ENCODE assay signal across 19 cellular contexts in the genomic region with DNA sequence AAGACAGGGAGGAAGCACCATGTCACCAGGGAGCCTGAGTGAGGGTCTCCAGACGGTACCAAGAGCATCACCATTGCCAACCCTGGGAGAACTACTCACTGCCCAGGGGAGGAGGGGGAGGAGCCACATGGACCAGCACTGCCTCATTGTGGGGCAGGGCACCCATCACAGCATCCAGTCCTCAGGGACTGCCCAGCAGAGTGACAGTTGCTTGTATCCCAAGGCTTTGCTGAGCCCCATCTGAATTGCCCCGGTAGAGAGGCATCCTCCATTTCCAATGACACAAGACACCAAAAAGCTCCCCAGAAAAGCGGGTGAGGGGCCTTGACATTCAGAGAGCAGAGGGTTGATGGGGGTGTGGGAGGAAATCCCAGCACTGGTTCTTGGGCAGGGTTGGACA. TPM values are rescaled to one million over a fixed set of nuclear protein-coding genes. Genes with fewer than 3 reads are reported as not detected.
DNase-seq lines count a peak whose midpoint lies in the region; ATAC-seq and TF ChIP-seq lines count a peak whose summit lies in the region.
"Had no signal": no experiment of that assay in that cellular context is flagged by ENCODE, and none has a peak within 500 bp of the region (broad histone marks: within the 10 kb centered on the region; RNA-seq: fewer than 3 reads in every experiment).

No MANE protein-coding gene starts in this region.

- H3K4me3 ChIP-seq in WERI-Rb-1 (ENCODE audit: low read depth, low read length) = no peak overlapping the region
- no peak overlapping the region for H3K4me3 ChIP-seq in neural progenitor cell
- H3K4me3 ChIP-seq in upper lobe of right lung = no peak overlapping the region
- H3K4me3 ChIP-seq in CD8-positive, alpha-beta memory T cell (ENCODE audit: low read length) = no peak overlapping the region
- no peak overlapping the region for H3K4me3 ChIP-seq in H7 (ENCODE audit: insufficient read depth, low read depth, low read length)
- H3K4me3 ChIP-seq: A549 had no signal

- no peaks in the 10 kb centered on the region for H3K79me2 ChIP-seq in neural progenitor cell (ENCODE audit: low read depth)

- TF ChIP-seq CTCF in WERI-Rb-1 (IDR thresholded peaks at IDR 0.05; ENCODE audit: low read depth, low read length) (no peak), neural progenitor cell (IDR thresholded peaks at IDR 0.05) (no peak), upper lobe of right lung (IDR thresholded peaks at IDR 0.05) (no peak)

- H2AFZ ChIP-seq in neural progenitor cell (replicated peaks) = no peak overlapping the region

- peaks cover 44% of the 10 kb centered on the region for H3K4me1 Mint-ChIP-seq in neural progenitor cell
- H3K4me1 Mint-ChIP-seq in CD8-positive, alpha-beta memory T cell = no peaks in the 10 kb centered on the region
- H3K4me1 Mint-ChIP-seq: CD4-positive, alpha-beta memory T cell had no signal

- H3K4me2 ChIP-seq in neural progenitor cell = peak overlapping the region; percentile 69
- H3K4me2 ChIP-seq: A549 had no signal

- CTCF ChIA-PET in CD8-positive, alpha-beta memory T cell (lab: Charles Lee) = no interaction called here

- H3F3A ChIP-seq in neural progenitor cell (ENCODE audit: low read depth) = peaks cover 25% of the 10 kb centered on the region

- no peak overlapping the region for H3K27ac ChIP-seq in WERI-Rb-1
- H3K27ac ChIP-seq in neural progenitor cell = no peak overlapping the region
- no peak overlapping the region for H3K27ac ChIP-seq in upper lobe of right lung
- no peak overlapping the region for H3K27ac ChIP-seq in CD8-positive, alpha-beta memory T cell (ENCODE audit: low read depth, low read length)
- H3K27ac ChIP-seq: A549, C4-2B had no signal

- no peak overlapping the region for H3K27ac Mint-ChIP-seq in neural progenitor cell
- no peak overlapping the region for H3K27ac Mint-ChIP-seq in CD8-positive, alpha-beta memory T cell
- H3K27ac Mint-ChIP-seq: CD4-positive, alpha-beta memory T cell had no signal

- H3K9me3 Mint-ChIP-seq in neural progenitor cell = peaks cover 6% of the 10 kb centered on the region
- H3K9me3 Mint-ChIP-seq in CD8-positive, alpha-beta memory T cell = no peaks in the 10 kb centered on the region

- no peak overlapping the region for H3K9ac ChIP-seq in neural progenitor cell

- H3K4me3 Mint-ChIP-seq in neural progenitor cell = peak overlapping the region; percentile 39
- H3K4me3 Mint-ChIP-seq in CD8-positive, alpha-beta memory T cell = no peak overlapping the region
- H3K4me3 Mint-ChIP-seq: CD4-positive, alpha-beta memory T cell had no signal

- intact Hi-C loops in upper lobe of right lung (cut with DNase I) = no loop called here

- POLR2A ChIA-PET in CD8-positive, alpha-beta memory T cell (lab: Charles Lee) = no interaction called here

- H3K27me3 ChIP-seq in WERI-Rb-1 (ENCODE audit: insufficient read depth, low read depth, severe bottlenecking) (no peaks in the 10 kb centered on the region), neural progenitor cell (peaks cover 6% of the 10 kb centered on the region), upper lobe of right lung (no peaks in the 10 kb centered on the region), H7 (ENCODE audit: control insufficient read depth, insufficient read depth, low read length) (no peaks in the 10 kb centered on the region)
- no peaks in the 10 kb centered on the region for H3K27me3 ChIP-seq in CD8-positive, alpha-beta memory T cell (ENCODE audit: insufficient read depth, low read length, poor library complexity, severe bottlenecking)
- H3K27me3 ChIP-seq: BE2C had no signal

- peak; percentile 5 for DNase-seq in WERI-Rb-1
- peak; percentile 36 for DNase-seq in ecto neural progenitor cell (ENCODE audit: low spot score)
- no peak for DNase-seq in neural progenitor cell (ENCODE audit: low spot score)
- DNase-seq in upper lobe of right lung = peak; percentile 19
- DNase-seq in CD8-positive, alpha-beta memory T cell = no peak
- DNase-seq in H7 = no peak
- DNase-seq in DMS53 (lab: John Stamatoyannopoulos, UW) = no peak
- DNase-seq: BE2C; CD4-positive, alpha-beta memory T cell; COR-L47; DMS153; DND-41; GDM1; HCEC 1CT; IMR-90 had no signal

- no peaks in the 10 kb centered on the region for H4K20me1 ChIP-seq in neural progenitor cell (ENCODE audit: low read depth)

- H3K36me3 ChIP-seq in WERI-Rb-1 (no peaks in the 10 kb centered on the region), neural progenitor cell (no peaks in the 10 kb centered on the region), upper lobe of right lung (no peaks in the 10 kb centered on the region), H7 (replicated peaks; ENCODE audit: control insufficient read depth, insufficient read depth, low read length) (no peaks in the 10 kb centered on the region)
- no peaks in the 10 kb centered on the region for H3K36me3 ChIP-seq in CD8-positive, alpha-beta memory T cell (ENCODE audit: insufficient read depth, low read length)
- H3K36me3 ChIP-seq: BE2C had no signal

- H3K36me3 Mint-ChIP-seq in neural progenitor cell = no peaks in the 10 kb centered on the region
- peaks cover 0 to under 1% (median 0%) of the 10 kb centered on the region in 3 donors for H3K36me3 Mint-ChIP-seq in CD8-positive, alpha-beta memory T cell
- H3K36me3 Mint-ChIP-seq: CD4-positive, alpha-beta memory T cell had no signal

- no peak for ATAC-seq in upper lobe of right lung

- H3K9me3 ChIP-seq in WERI-Rb-1 (ENCODE audit: severe bottlenecking) = peaks cover 5% of the 10 kb centered on the region
- H3K9me3 ChIP-seq in neural progenitor cell (ENCODE audit: low read depth) = no peaks in the 10 kb centered on the region
- H3K9me3 ChIP-seq in upper lobe of right lung = no peaks in the 10 kb centered on the region
- no peaks in the 10 kb centered on the region for H3K9me3 ChIP-seq in CD8-positive, alpha-beta memory T cell (ENCODE audit: low read length)
- H3K9me3 ChIP-seq: A549 had no signal

- H3K27me3 Mint-ChIP-seq in neural progenitor cell (ENCODE audit: insufficient read depth, low read depth) = peaks cover 17% of the 10 kb centered on the region
- peaks cover 37 to 55% of the 10 kb centered on the region in 2 donors for H3K27me3 Mint-ChIP-seq in CD8-positive, alpha-beta memory T cell

- peaks cover 31% of the 10 kb centered on the region for H3K4me1 ChIP-seq in neural progenitor cell
- H3K4me1 ChIP-seq in upper lobe of right lung = peaks cover 15% of the 10 kb centered on the region
- H3K4me1 ChIP-seq in CD8-positive, alpha-beta memory T cell (ENCODE audit: insufficient read depth, low read length) = no peaks in the 10 kb centered on the region
- H3K4me1 ChIP-seq: A549 had no signal

RNA-seq across cellular contexts. Expression of a gene that starts 6.8 kb away (rescaled TPM):
- not detected in 2 replicates for total RNA-seq in neural progenitor cell (ENCODE audit: low replicate concordance)
- not detected for total RNA-seq in upper lobe of right lung
- not detected for total RNA-seq in CD8-positive, alpha-beta memory T cell
- not detected for polyA plus RNA-seq in CD8-positive, alpha-beta memory T cell
- total RNA-seq in H7 (2014; rRNA removed; shearing (Covaris generic)) = not detected in 2 replicates
- total RNA-seq: CD4-positive, alpha-beta memory T cell; H1; IMR-90 had no signal
- polyA plus RNA-seq: AG04450; CD4-positive, alpha-beta memory T cell; H1; IMR-90 had no signal

RNA-seq across cellular contexts. Expression of a gene that starts 44.5 kb away (rescaled TPM):
- not detected in 2 replicates for total RNA-seq in neural progenitor cell (ENCODE audit: low replicate concordance)
- 25.4 TPM for total RNA-seq in upper lobe of right lung
- total RNA-seq in CD8-positive, alpha-beta memory T cell = not detected
- polyA plus RNA-seq in CD8-positive, alpha-beta memory T cell = not detected
- 0.11 and 0.48 TPM in 2 replicates for total RNA-seq in H7 (2014; rRNA removed; shearing (Covaris generic))
- total RNA-seq: CD4-positive, alpha-beta memory T cell had no signal
- polyA plus RNA-seq: CD4-positive, alpha-beta memory T cell had no signal

Comparison
In these comparisons a context has a peak if more than half of its experiments do, and no peak if none do; other contexts are left out.
1. DNase-seq: peak in WERI-Rb-1 (single experiment), ecto neural progenitor cell (single experiment) and upper lobe of right lung (single experiment); none in neural progenitor cell (single experiment), CD8-positive, alpha-beta memory T cell (0 of 5), H7 (single experiment) and DMS53 (single experiment).
2. RNA of a gene that starts 44.5 kb away (total RNA-seq): 25.4 TPM in upper lobe of right lung (single experiment); 0.11 to 0.48 TPM in H7, not detected in neural progenitor cell and not detected in CD8-positive, alpha-beta memory T cell; every median in the first group is over 10 times any median in the second.